10 cellular contexts compared by ENCODE assay signal in the genomic region with DNA sequence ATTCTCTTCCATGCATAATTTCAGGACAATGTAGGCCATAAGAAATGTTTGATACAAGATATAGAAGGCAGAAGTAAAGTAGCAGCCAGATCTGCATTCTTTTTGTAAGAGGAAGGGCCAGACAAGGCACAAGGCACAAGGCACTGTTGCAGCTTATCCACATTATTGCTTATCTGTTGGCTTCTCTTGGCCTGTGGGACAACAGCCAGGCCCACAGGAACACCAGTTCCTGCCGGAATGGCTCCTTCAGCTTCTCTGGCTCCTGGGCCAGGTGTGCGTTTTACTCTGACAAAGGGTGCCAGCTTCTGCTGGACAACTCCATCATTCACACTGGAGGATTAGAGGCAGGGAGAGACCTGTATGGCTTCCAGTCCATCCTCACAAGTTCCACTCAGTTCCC. TPM values are rescaled to one million over a fixed set of nuclear protein-coding genes. Genes with fewer than 3 reads are reported as not detected.
"Had no signal": no experiment of that assay in that cellular context is flagged by ENCODE, and none has a peak within 500 bp of the region (broad histone marks: within the 10 kb centered on the region; RNA-seq: fewer than 3 reads in every experiment).

No MANE protein-coding gene starts in this region.

- H3K27ac Mint-ChIP-seq: HFFc6, IgD-negative memory B cell had no signal

- H3K9me3 Mint-ChIP-seq: HFFc6 had no signal

- H3K27ac ChIP-seq: GM23248, HL-60 had no signal

- H3K9me3 ChIP-seq: HAP-1 had no signal

- ATAC-seq: HCT116, HepG2 had no signal

- H3K36me3 Mint-ChIP-seq: IgD-negative memory B cell had no signal

- H3K4me1 ChIP-seq: HAP-1 had no signal

- H3K4me1 Mint-ChIP-seq: IgD-negative memory B cell had no signal

- H3K4me3 Mint-ChIP-seq: HFFc6, IgD-negative memory B cell had no signal

- H3K27me3 Mint-ChIP-seq: IgD-negative memory B cell had no signal

- DNase-seq: GM23248, GOT3, H7, HFFc6, KBM-7 had no signal

- H3K4me3 ChIP-seq: GM23248, HAP-1 had no signal

RNA-seq across cellular contexts. Expression of gene GPR180, which starts 29.2 kb away (rescaled TPM):
- total RNA-seq: HepG2 had no signal
- polyA plus RNA-seq: HepG2 had no signal
